ENCODE assay signal across 1 cellular context in the genomic region with DNA sequence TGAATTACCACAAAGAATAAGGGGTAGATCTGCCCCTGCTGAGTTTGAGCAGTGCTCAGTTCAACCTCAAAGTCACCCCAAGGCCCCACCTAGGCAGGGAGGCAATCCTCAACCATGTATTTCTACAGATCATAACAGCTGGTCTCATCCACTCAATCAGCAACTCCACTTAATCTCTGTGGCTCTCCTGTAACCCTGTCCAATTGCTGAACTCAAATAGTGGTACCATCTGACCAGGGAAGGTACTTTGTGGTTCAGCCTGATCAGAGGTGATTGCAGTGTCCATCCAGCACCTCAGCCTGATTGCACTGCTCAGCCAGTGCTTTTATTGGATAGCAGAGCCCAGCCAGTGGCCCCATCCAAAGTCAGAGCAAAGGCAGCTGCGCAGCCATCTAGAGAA.
TF ChIP-seq lines count a peak whose summit lies in the region.

No MANE protein-coding gene starts in this region.

TF ChIP-seq in HCT116, 20 proteins besides CTCF, POLR2A, EP300 and RAD21 (continued from another document):
- 0 out of 2 replicates have a peak, but pooled peaks have one; percentile 5 for TF ChIP-seq REST (IDR thresholded peaks at IDR 0.05; ENCODE audit: low read depth)
